Comparison of ENCODE assay signal across 12 cellular contexts in genomic region chrX:21382715-21383114, GRCh38. TPM values are rescaled to one million over a fixed set of nuclear protein-coding genes. Genes with fewer than 3 reads are reported as not detected.
DNase-seq lines count a peak whose midpoint lies in the region; ATAC-seq and TF ChIP-seq lines count a peak whose summit lies in the region.
"Had no signal": no experiment of that assay in that cellular context is flagged by ENCODE, and none has a peak within 500 bp of the region (broad histone marks: within the 10 kb centered on the region; RNA-seq: fewer than 3 reads in every experiment).

No MANE protein-coding gene starts in this region.

- ATAC-seq in heart right ventricle, result no peak
- ATAC-seq in right cardiac atrium, result no peak
- no peak for ATAC-seq in aorta (ENCODE audit: low FRiP score)
- ATAC-seq: stimulated activated naive CD8-positive, alpha-beta T cell treated with anti-CD3 and anti-CD28 coated beads, Interleukin-15, amount 100 ng/mL, for 72 hours had no signal

- H3K27ac Mint-ChIP-seq in endothelial cell (ENCODE audit: unreplicated experiment), result no peak overlapping the region
- H3K27ac Mint-ChIP-seq in type B pancreatic cell, result no peak overlapping the region
- H3K27ac Mint-ChIP-seq: stimulated activated naive CD8-positive, alpha-beta T cell treated with anti-CD3 and anti-CD28 coated beads, Interleukin-15, amount 100 ng/mL, for 72 hours had no signal

- no peak overlapping the region for H2BK120ac ChIP-seq in neuronal stem cell (ENCODE audit: low read depth, low read length)

- H3K4me1 ChIP-seq in heart right ventricle, result no peaks in the 10 kb centered on the region
- no peaks in the 10 kb centered on the region for H3K4me1 ChIP-seq in right cardiac atrium (ENCODE audit: control insufficient read depth, insufficient read depth, low read length)
- H3K4me1 ChIP-seq in Karpas-422 (ENCODE audit: low read length), result no peaks in the 10 kb centered on the region
- no peaks in the 10 kb centered on the region for H3K4me1 ChIP-seq in neuronal stem cell (ENCODE audit: control insufficient read depth in 2 of 2, insufficient read depth in 1 of 2, low read depth in 1 of 2, low read length in 2 of 2)
- H3K4me1 ChIP-seq in aorta (ENCODE audit: control insufficient read depth in 1 of 2, insufficient read depth in 2 of 2, low read length in 2 of 2), result no peaks in the 10 kb centered on the region

- H2BK5ac ChIP-seq in neuronal stem cell (ENCODE audit: low read length), result no peak overlapping the region

- H2BK15ac ChIP-seq in neuronal stem cell (ENCODE audit: low read length), result no peak overlapping the region

- H3K9me3 Mint-ChIP-seq in endothelial cell (ENCODE audit: unreplicated experiment) (no peaks in the 10 kb centered on the region), type B pancreatic cell (no peaks in the 10 kb centered on the region)
- H3K9me3 Mint-ChIP-seq: stimulated activated naive CD8-positive, alpha-beta T cell treated with anti-CD3 and anti-CD28 coated beads, Interleukin-15, amount 100 ng/mL, for 72 hours had no signal

- no peak overlapping the region for H3K14ac ChIP-seq in neuronal stem cell (ENCODE audit: low read length)

- H3K9me3 ChIP-seq in heart right ventricle (no peaks in the 10 kb centered on the region), right cardiac atrium (ENCODE audit: control insufficient read depth, low read length) (no peaks in the 10 kb centered on the region), Karpas-422 (ENCODE audit: low read length) (no peaks in the 10 kb centered on the region; the same call in 1 of the 2 replicates), neuronal stem cell (replicated peaks in 1 of 2; ENCODE audit: control insufficient read depth in 2 of 2, insufficient read depth in 1 of 2, low read depth in 1 of 2, low read length in 2 of 2) (no peaks in the 10 kb centered on the region), aorta (ENCODE audit: control insufficient read depth, low read length) (no peaks in the 10 kb centered on the region)

- no peak overlapping the region for H3K27ac ChIP-seq in heart right ventricle
- H3K27ac ChIP-seq in right cardiac atrium (ENCODE audit: low read length), result no peak overlapping the region
- no peak overlapping the region for H3K27ac ChIP-seq in Karpas-422 (ENCODE audit: low read length)
- no peak overlapping the region for H3K27ac ChIP-seq in neuronal stem cell (replicated peaks; ENCODE audit: low read length)
- no peak overlapping the region for H3K27ac ChIP-seq in aorta (ENCODE audit: low read depth in 1 of 2, low read length in 2 of 2)

- H3K23ac ChIP-seq in neuronal stem cell (ENCODE audit: low read depth, low read length, poor library complexity), result no peak overlapping the region

- no peaks in the 10 kb centered on the region for H3K79me2 ChIP-seq in Karpas-422 (ENCODE audit: low read length)

- DNase-seq in heart right ventricle (no peak), right cardiac atrium (no peak), Karpas-422 (peak; percentile 42), endothelial cell (ENCODE audit: low spot score) (no peak), type B pancreatic cell (ENCODE audit: extremely low spot score, unreplicated experiment) (no peak), D341Med (ENCODE audit: low spot score) (no peak), neuronal stem cell (ENCODE audit: low spot score) (no peak), aorta (no peak)
- DNase-seq: effector CD4-positive, alpha-beta T cell; NCI-H1048; small intestine; stimulated activated naive CD8-positive, alpha-beta T cell treated with anti-CD3 and anti-CD28 coated beads, Interleukin-15, amount 100 ng/mL, for 72 hours had no signal

- H3K79me1 ChIP-seq in neuronal stem cell (ENCODE audit: low read depth, low read length), result no peaks in the 10 kb centered on the region

- H4K91ac ChIP-seq in neuronal stem cell (ENCODE audit: low read depth, low read length, poor library complexity), result no peak overlapping the region

- no peaks in the 10 kb centered on the region for H3K27me3 Mint-ChIP-seq in endothelial cell (ENCODE audit: unreplicated experiment)
- no peaks in the 10 kb centered on the region for H3K27me3 Mint-ChIP-seq in type B pancreatic cell
- H3K27me3 Mint-ChIP-seq: stimulated activated naive CD8-positive, alpha-beta T cell treated with anti-CD3 and anti-CD28 coated beads, Interleukin-15, amount 100 ng/mL, for 72 hours had no signal

- no peak overlapping the region for H3K4me2 ChIP-seq in Karpas-422 (ENCODE audit: low read depth, low read length, poor library complexity, severe bottlenecking)
- no peak overlapping the region for H3K4me2 ChIP-seq in neuronal stem cell (ENCODE audit: insufficient read depth, low read length, poor library complexity, severe bottlenecking)

- H3K4me1 Mint-ChIP-seq in endothelial cell (ENCODE audit: unreplicated experiment), result no peaks in the 10 kb centered on the region
- no peaks in the 10 kb centered on the region for H3K4me1 Mint-ChIP-seq in type B pancreatic cell (ENCODE audit: unreplicated experiment)

- no peaks in the 10 kb centered on the region for H4K20me1 ChIP-seq in Karpas-422 (ENCODE audit: insufficient read depth, low read depth, low read length)

- H3K4me3 ChIP-seq in heart right ventricle (no peak overlapping the region), right cardiac atrium (ENCODE audit: low read length) (no peak overlapping the region), Karpas-422 (ENCODE audit: low read length) (no peak overlapping the region), neuronal stem cell (ENCODE audit: low read length in 2 of 2) (no peak overlapping the region), aorta (ENCODE audit: low read length in 2 of 2) (no peak overlapping the region)

- H3K4ac ChIP-seq in neuronal stem cell (ENCODE audit: low read length), result no peak overlapping the region

- H2BK12ac ChIP-seq in neuronal stem cell (ENCODE audit: low read length), result no peak overlapping the region

- TF ChIP-seq CTCF in heart right ventricle (IDR thresholded peaks at IDR 0.05) (peak in 6 of 9 donors; percentile 14 to 40 (median 31)), endothelial cell (IDR thresholded peaks at IDR 0.05; ENCODE audit: unreplicated experiment) (peak; percentile 27), type B pancreatic cell (conservative IDR thresholded peaks at IDR 0.05) (peak; percentile 71)

- no peak overlapping the region for H3K9ac ChIP-seq in Karpas-422 (ENCODE audit: low read length)
- H3K9ac ChIP-seq in neuronal stem cell (ENCODE audit: low read depth, low read length, poor library complexity), result no peak overlapping the region

- peaks cover 0 to 10% (median 0%) of the 10 kb centered on the region in 7 donors for H3K27me3 ChIP-seq in heart right ventricle
- no peaks in the 10 kb centered on the region for H3K27me3 ChIP-seq in right cardiac atrium (ENCODE audit: control insufficient read depth, insufficient read depth)
- no peaks in the 10 kb centered on the region for H3K27me3 ChIP-seq in Karpas-422 (ENCODE audit: low read length)
- H3K27me3 ChIP-seq in neuronal stem cell (ENCODE audit: control insufficient read depth in 3 of 3, insufficient read depth in 3 of 3, low read depth in 1 of 3, low read length in 3 of 3), result no peaks in the 10 kb centered on the region
- no peaks in the 10 kb centered on the region for H3K27me3 ChIP-seq in aorta (ENCODE audit: control insufficient read depth in 1 of 2, insufficient read depth in 2 of 2, low read length in 1 of 2)

- H3K4me3 Mint-ChIP-seq in endothelial cell (ENCODE audit: unreplicated experiment) (no peak overlapping the region), type B pancreatic cell (no peak overlapping the region)
- H3K4me3 Mint-ChIP-seq: stimulated activated naive CD8-positive, alpha-beta T cell treated with anti-CD3 and anti-CD28 coated beads, Interleukin-15, amount 100 ng/mL, for 72 hours had no signal

- H2AFZ ChIP-seq in Karpas-422 (ENCODE audit: low read length) (no peak overlapping the region), neuronal stem cell (ENCODE audit: low read length) (no peak overlapping the region)

- H4K8ac ChIP-seq in neuronal stem cell (ENCODE audit: low read depth, low read length), result no peak overlapping the region

- no peaks in the 10 kb centered on the region for H3K36me3 ChIP-seq in heart right ventricle
- no peaks in the 10 kb centered on the region for H3K36me3 ChIP-seq in Karpas-422 (ENCODE audit: insufficient read depth, low read length)
- H3K36me3 ChIP-seq in neuronal stem cell (replicated peaks in 1 of 2; ENCODE audit: control insufficient read depth in 2 of 2, insufficient read depth in 2 of 2, low read length in 2 of 2), result no peaks in the 10 kb centered on the region
- H3K36me3 ChIP-seq in aorta (ENCODE audit: control insufficient read depth in 1 of 2, insufficient read depth in 2 of 2, low read length in 1 of 2), result no peaks in the 10 kb centered on the region

- H3K36me3 Mint-ChIP-seq in endothelial cell (ENCODE audit: low read depth, unreplicated experiment) (no peaks in the 10 kb centered on the region), type B pancreatic cell (peaks cover 3% of the 10 kb centered on the region)

- WGBS in heart right ventricle, 2 donors, result 43 to 56% methylated on average over 2 of the region's 2 CpGs
- 52% methylated on average over 2 of the region's 2 CpGs for WGBS in right cardiac atrium
- WGBS in neuronal stem cell (ENCODE audit: extremely low coverage in 2 of 2, insufficient read length in 2 of 2, insufficient replicate concordance in 1 of 2), 2 donors, result no CpG with 5 or more reads among the region's 2 CpGs
- WGBS in aorta, 2 donors, result 56 to 66% methylated on average over 2 of the region's 2 CpGs

- H3K9me2 ChIP-seq in Karpas-422 (replicated peaks; ENCODE audit: insufficient read depth, low read length), result no peaks in the 10 kb centered on the region

- intact Hi-C loops in heart right ventricle (cut with DNase I), result no loop called here
- intact Hi-C loops in right cardiac atrium (cut with DNase I), result no loop called here
- intact Hi-C loops in aorta (cut with DNase I), result no loop called here

- H3K18ac ChIP-seq in neuronal stem cell (ENCODE audit: low read length), result no peak overlapping the region

- H2AK5ac ChIP-seq in neuronal stem cell (ENCODE audit: low read depth, low read length), result no peak overlapping the region

RNA-seq across cellular contexts. Expression of gene CNKSR2, which starts 8.5 kb away (rescaled TPM):
- total RNA-seq in heart right ventricle (1 to 10 TPM in 4 of 10 donors, under 1 TPM in 6; 0.25 to 1.6 (median 0.50) TPM), right cardiac atrium (1 to 10 TPM in 1 of 4 donors, under 1 TPM in 3; 0.39 to 1.1 (median 0.65) TPM), endothelial cell (ENCODE audit: unreplicated experiment) (1.1 TPM), type B pancreatic cell (ENCODE audit: low replicate concordance) (7.2 and 13.5 TPM in 2 replicates), aorta (1 to 10 TPM; 1.6 to 5.4 TPM)
- polyA plus RNA-seq in heart right ventricle (under 1 TPM; 0.03 to 0.51 TPM), right cardiac atrium (0.38 TPM), aorta (not detected)
- not detected in 2 replicates for total RNA-seq in Karpas-422 (2014; rRNA removed; shearing (Covaris generic); ENCODE audit: low replicate concordance)
- 11.3 TPM for polyA plus RNA-seq in neuronal stem cell (2013, experiment 1 of 2)
- polyA plus RNA-seq in neuronal stem cell (2013, experiment 2 of 2), result 10.8 TPM
